1 cellular context compared by ENCODE assay signal in the genomic region with DNA sequence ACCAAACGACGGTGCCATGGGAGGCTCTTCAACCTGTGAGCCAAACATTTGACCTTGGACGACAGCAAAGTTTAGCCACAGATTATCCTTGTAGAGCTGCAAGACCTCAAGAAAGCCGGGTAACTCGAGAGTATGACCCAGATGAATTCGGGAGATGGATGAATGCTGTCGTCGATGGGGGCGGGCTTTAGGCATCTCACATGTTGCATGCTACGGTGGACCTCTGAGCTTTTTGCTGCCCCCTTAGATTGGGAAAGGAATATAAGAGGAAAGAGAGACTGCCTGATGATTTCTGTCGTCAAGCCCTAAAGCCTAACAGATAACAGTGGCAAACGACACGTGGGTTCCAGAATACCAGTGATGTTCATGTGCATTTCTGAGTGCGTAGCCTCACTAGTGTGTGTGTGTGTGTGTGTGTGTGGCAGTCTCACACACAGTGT.
TF ChIP-seq lines count a peak whose summit lies in the region.

No MANE protein-coding gene starts in this region.

TF ChIP-seq in H1, 55 proteins besides CTCF, POLR2A, EP300 and RAD21 (continued from another document):
- TF ChIP-seq, protein P1, sequence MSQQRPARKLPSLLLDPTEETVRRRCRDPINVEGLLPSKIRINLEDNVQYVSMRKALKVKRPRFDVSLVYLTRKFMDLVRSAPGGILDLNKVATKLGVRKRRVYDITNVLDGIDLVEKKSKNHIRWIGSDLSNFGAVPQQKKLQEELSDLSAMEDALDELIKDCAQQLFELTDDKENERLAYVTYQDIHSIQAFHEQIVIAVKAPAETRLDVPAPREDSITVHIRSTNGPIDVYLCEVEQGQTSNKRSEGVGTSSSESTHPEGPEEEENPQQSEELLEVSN (IDR thresholded peaks at IDR 0.05) = peak; percentile 90
- TF ChIP-seq, protein P2, sequence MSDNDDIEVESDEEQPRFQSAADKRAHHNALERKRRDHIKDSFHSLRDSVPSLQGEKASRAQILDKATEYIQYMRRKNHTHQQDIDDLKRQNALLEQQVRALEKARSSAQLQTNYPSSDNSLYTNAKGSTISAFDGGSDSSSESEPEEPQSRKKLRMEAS (IDR thresholded peaks at IDR 0.05) = peak; percentile 89
- TF ChIP-seq RFX5 (IDR thresholded peaks at IDR 0.05; ENCODE audit: borderline replicate concordance, low read depth, low read length) (no peak), RNF2 (IDR thresholded peaks at IDR 0.05; ENCODE audit: borderline replicate concordance, low read depth, low read length, missing control alignments, poor library complexity, severe bottlenecking) (peak; percentile 13), SP1 (IDR thresholded peaks at IDR 0.05; ENCODE audit: low read depth, low read length) (0 out of 2 replicates have a peak, but pooled peaks have one; percentile 28)
